In the genomic region with DNA sequence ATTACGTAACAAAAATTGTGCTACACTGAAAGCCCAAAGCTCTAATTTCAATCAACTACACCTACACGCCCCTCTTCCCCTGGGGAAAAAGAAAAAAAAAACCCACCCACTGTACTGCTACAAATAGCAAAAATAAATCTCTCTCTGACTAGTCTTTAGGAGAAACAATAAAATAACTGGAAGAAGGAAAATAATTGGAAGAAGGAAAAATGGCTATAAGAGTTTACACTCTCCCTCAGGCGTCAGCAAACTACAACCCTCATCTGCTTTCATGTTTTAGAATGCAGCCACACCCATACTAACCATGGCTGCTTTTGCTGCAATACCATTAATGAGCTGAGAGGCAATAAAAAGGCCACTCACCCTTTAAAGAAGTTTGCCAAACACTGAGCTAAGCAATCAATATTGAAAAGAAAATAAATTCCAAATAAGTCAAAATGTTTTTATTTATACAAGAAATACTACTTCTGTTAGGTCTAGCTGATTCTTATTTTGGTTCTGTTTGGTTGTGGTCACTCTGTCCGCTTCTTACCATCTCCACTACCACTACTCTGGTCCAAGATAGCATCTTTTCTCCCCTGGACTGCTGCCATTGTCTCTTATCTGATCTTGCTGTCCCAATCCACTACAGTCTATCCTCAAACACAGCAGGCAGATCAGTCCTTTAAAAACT, we compare ENCODE assay signal across 1 cellular context.
TF ChIP-seq lines count a peak whose summit lies in the region.

No MANE protein-coding gene starts in this region.

TF ChIP-seq in HEK293, 187 proteins besides CTCF, POLR2A, EP300 and RAD21 (continued from another document and continues in another):
- TF ChIP-seq KLF1 (tag by site-specific recombination; IDR thresholded peaks at IDR 0.05) = peak; percentile 95
- no peak for TF ChIP-seq ZNF555 (tag by site-specific recombination; conservative IDR thresholded peaks at IDR 0.05)
- peak; percentile 23; the same call in 1 of the 2 replicates for TF ChIP-seq BCL11A (tag by site-specific recombination; IDR thresholded peaks at IDR 0.05; ENCODE audit: low read depth)
- TF ChIP-seq ZNF266 (tag by site-specific recombination; IDR thresholded peaks at IDR 0.05; ENCODE audit: low read depth) = no peak
- TF ChIP-seq MEIS1 (CRISPR knock-in tag; IDR thresholded peaks at IDR 0.05; ENCODE audit: borderline replicate concordance) = no peak
- TF ChIP-seq ZNF324 (tag by site-specific recombination; IDR thresholded peaks at IDR 0.05) = no peak
- TF ChIP-seq ZNF274 (IDR thresholded peaks at IDR 0.05; ENCODE audit: low read length) = no peak
- TF ChIP-seq ZNF274 (tag by site-specific recombination; IDR thresholded peaks at IDR 0.05; ENCODE audit: borderline replicate concordance) = no peak
- no peak; the same call in 1 of the 2 replicates for TF ChIP-seq ZNF391 (tag by site-specific recombination; IDR thresholded peaks at IDR 0.05; ENCODE audit: borderline replicate concordance, low read depth)
- TF ChIP-seq ZNF132 (tag by site-specific recombination; IDR thresholded peaks at IDR 0.05; ENCODE audit: borderline replicate concordance) = no peak
- 0 out of 2 replicates have a peak, but pooled peaks have one; percentile 38 for TF ChIP-seq WT1 (tag by site-specific recombination; IDR thresholded peaks at IDR 0.05)
- TF ChIP-seq ZNF416 (tag by site-specific recombination; IDR thresholded peaks at IDR 0.05) = no peak
- TF ChIP-seq, protein P1, sequence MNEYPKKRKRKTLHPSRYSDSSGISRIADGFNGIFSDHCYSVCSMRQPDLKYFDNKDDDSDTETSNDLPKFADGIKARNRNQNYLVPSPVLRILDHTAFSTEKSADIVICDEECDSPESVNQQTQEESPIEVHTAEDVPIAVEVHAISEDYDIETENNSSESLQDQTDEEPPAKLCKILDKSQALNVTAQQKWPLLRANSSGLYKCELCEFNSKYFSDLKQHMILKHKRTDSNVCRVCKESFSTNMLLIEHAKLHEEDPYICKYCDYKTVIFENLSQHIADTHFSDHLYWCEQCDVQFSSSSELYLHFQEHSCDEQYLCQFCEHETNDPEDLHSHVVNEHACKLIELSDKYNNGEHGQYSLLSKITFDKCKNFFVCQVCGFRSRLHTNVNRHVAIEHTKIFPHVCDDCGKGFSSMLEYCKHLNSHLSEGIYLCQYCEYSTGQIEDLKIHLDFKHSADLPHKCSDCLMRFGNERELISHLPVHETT (tag by site-specific recombination; IDR thresholded peaks at IDR 0.05) = no peak; the same call in none of the 2 replicates
- TF ChIP-seq, protein P2, sequence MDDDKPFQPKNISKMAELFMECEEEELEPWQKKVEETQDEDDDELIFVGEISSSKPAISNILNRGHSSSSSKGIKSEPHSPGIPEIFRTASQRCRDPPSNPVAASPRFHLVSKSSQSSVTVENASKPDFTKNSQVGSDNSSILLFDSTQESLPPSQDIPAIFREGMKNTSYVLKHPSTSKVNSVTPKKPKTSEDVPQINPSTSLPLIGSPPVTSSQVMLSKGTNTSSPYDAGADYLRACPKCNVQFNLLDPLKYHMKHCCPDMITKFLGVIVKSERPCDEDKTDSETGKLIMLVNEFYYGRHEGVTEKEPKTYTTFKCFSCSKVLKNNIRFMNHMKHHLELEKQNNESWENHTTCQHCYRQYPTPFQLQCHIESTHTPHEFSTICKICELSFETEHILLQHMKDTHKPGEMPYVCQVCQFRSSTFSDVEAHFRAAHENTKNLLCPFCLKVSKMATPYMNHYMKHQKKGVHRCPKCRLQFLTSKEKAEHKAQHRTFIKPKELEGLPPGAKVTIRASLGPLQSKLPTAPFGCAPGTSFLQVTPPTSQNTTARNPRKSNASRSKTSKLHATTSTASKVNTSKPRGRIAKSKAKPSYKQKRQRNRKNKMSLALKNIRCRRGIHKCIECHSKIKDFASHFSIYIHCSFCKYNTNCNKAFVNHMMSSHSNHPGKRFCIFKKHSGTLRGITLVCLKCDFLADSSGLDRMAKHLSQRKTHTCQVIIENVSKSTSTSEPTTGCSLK (tag by site-specific recombination; IDR thresholded peaks at IDR 0.05) = no peak
- TF ChIP-seq, protein P3, sequence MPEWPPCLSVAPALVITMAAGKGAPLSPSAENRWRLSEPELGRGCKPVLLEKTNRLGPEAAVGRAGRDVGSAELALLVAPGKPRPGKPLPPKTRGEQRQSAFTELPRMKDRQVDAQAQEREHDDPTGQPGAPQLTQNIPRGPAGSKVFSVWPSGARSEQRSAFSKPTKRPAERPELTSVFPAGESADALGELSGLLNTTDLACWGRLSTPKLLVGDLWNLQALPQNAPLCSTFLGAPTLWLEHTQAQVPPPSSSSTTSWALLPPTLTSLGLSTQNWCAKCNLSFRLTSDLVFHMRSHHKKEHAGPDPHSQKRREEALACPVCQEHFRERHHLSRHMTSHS (tag by site-specific recombination; IDR thresholded peaks at IDR 0.05) = no peak
- TF ChIP-seq ZNF112 (tag by site-specific recombination; IDR thresholded peaks at IDR 0.05) = no peak
- TF ChIP-seq, protein P4, sequence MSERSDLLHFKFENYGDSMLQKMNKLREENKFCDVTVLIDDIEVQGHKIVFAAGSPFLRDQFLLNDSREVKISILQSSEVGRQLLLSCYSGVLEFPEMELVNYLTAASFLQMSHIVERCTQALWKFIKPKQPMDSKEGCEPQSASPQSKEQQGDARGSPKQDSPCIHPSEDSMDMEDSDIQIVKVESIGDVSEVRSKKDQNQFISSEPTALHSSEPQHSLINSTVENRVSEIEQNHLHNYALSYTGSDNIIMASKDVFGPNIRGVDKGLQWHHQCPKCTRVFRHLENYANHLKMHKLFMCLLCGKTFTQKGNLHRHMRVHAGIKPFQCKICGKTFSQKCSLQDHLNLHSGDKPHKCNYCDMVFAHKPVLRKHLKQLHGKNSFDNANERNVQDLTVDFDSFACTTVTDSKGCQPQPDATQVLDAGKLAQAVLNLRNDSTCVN (tag by site-specific recombination; optimal IDR thresholded peaks at IDR 0.05) = no peak
- TF ChIP-seq ZNF701 (tag by site-specific recombination; IDR thresholded peaks at IDR 0.05) = no peak
- TF ChIP-seq ZNF521 (tag by site-specific recombination; IDR thresholded peaks at IDR 0.05) = no peak
- peak; percentile 84 for TF ChIP-seq ZBTB17 (tag by site-specific recombination; IDR thresholded peaks at IDR 0.05)
- no peak for TF ChIP-seq ZNF660 (tag by site-specific recombination; IDR thresholded peaks at IDR 0.05)
- no peak for TF ChIP-seq ZNF610 (tag by site-specific recombination; IDR thresholded peaks at IDR 0.05; ENCODE audit: borderline replicate concordance)
- TF ChIP-seq, protein P5, sequence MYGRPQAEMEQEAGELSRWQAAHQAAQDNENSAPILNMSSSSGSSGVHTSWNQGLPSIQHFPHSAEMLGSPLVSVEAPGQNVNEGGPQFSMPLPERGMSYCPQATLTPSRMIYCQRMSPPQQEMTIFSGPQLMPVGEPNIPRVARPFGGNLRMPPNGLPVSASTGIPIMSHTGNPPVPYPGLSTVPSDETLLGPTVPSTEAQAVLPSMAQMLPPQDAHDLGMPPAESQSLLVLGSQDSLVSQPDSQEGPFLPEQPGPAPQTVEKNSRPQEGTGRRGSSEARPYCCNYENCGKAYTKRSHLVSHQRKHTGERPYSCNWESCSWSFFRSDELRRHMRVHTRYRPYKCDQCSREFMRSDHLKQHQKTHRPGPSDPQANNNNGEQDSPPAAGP (tag by site-specific recombination; IDR thresholded peaks at IDR 0.05) = peak; percentile 75
- 0 out of 2 replicates have a peak, but pooled peaks have one; percentile 14 for TF ChIP-seq ZNF596 (tag by site-specific recombination; IDR thresholded peaks at IDR 0.05)
- TF ChIP-seq ZNF335 (tag by site-specific recombination; conservative IDR thresholded peaks at IDR 0.05) = peak; percentile 70
- TF ChIP-seq ZBTB48 (tag by site-specific recombination; IDR thresholded peaks at IDR 0.05) = no peak
- no peak for TF ChIP-seq ZNF76 (tag by site-specific recombination; IDR thresholded peaks at IDR 0.05; ENCODE audit: borderline replicate concordance, low read depth)
- no peak for TF ChIP-seq SALL2 (tag by site-specific recombination; IDR thresholded peaks at IDR 0.05; ENCODE audit: borderline replicate concordance)
- no peak for TF ChIP-seq ZNF624 (tag by site-specific recombination; IDR thresholded peaks at IDR 0.05)
- no peak for TF ChIP-seq ZNF350 (tag by site-specific recombination; IDR thresholded peaks at IDR 0.05)
- no peak for TF ChIP-seq REPIN1 (tag by site-specific recombination; IDR thresholded peaks at IDR 0.05; ENCODE audit: low read depth)
- TF ChIP-seq, protein P6, sequence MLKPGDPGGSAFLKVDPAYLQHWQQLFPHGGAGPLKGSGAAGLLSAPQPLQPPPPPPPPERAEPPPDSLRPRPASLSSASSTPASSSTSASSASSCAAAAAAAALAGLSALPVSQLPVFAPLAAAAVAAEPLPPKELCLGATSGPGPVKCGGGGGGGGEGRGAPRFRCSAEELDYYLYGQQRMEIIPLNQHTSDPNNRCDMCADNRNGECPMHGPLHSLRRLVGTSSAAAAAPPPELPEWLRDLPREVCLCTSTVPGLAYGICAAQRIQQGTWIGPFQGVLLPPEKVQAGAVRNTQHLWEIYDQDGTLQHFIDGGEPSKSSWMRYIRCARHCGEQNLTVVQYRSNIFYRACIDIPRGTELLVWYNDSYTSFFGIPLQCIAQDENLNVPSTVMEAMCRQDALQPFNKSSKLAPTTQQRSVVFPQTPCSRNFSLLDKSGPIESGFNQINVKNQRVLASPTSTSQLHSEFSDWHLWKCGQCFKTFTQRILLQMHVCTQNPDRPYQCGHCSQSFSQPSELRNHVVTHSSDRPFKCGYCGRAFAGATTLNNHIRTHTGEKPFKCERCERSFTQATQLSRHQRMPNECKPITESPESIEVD (tag by site-specific recombination; IDR thresholded peaks at IDR 0.05) = peak; percentile 100
- TF ChIP-seq, protein P7, sequence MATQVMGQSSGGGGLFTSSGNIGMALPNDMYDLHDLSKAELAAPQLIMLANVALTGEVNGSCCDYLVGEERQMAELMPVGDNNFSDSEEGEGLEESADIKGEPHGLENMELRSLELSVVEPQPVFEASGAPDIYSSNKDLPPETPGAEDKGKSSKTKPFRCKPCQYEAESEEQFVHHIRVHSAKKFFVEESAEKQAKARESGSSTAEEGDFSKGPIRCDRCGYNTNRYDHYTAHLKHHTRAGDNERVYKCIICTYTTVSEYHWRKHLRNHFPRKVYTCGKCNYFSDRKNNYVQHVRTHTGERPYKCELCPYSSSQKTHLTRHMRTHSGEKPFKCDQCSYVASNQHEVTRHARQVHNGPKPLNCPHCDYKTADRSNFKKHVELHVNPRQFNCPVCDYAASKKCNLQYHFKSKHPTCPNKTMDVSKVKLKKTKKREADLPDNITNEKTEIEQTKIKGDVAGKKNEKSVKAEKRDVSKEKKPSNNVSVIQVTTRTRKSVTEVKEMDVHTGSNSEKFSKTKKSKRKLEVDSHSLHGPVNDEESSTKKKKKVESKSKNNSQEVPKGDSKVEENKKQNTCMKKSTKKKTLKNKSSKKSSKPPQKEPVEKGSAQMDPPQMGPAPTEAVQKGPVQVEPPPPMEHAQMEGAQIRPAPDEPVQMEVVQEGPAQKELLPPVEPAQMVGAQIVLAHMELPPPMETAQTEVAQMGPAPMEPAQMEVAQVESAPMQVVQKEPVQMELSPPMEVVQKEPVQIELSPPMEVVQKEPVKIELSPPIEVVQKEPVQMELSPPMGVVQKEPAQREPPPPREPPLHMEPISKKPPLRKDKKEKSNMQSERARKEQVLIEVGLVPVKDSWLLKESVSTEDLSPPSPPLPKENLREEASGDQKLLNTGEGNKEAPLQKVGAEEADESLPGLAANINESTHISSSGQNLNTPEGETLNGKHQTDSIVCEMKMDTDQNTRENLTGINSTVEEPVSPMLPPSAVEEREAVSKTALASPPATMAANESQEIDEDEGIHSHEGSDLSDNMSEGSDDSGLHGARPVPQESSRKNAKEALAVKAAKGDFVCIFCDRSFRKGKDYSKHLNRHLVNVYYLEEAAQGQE (tag by site-specific recombination; IDR thresholded peaks at IDR 0.05) = no peak
- TF ChIP-seq, protein P8, sequence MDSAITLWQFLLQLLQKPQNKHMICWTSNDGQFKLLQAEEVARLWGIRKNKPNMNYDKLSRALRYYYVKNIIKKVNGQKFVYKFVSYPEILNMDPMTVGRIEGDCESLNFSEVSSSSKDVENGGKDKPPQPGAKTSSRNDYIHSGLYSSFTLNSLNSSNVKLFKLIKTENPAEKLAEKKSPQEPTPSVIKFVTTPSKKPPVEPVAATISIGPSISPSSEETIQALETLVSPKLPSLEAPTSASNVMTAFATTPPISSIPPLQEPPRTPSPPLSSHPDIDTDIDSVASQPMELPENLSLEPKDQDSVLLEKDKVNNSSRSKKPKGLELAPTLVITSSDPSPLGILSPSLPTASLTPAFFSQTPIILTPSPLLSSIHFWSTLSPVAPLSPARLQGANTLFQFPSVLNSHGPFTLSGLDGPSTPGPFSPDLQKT (IDR thresholded peaks at IDR 0.05; ENCODE audit: borderline replicate concordance, low read depth, low read length) = no peak
- no peak for TF ChIP-seq ZNF404 (tag by site-specific recombination; IDR thresholded peaks at IDR 0.05)
- no peak for TF ChIP-seq ZNF157 (tag by site-specific recombination; IDR thresholded peaks at IDR 0.05)
- TF ChIP-seq ZSCAN23 (tag by site-specific recombination; IDR thresholded peaks at IDR 0.05) = 0 out of 2 replicates have a peak, but pooled peaks have one; percentile 14
- TF ChIP-seq ZNF169 (tag by site-specific recombination; IDR thresholded peaks at IDR 0.05) = no peak
- TF ChIP-seq ZNF26 (tag by site-specific recombination; IDR thresholded peaks at IDR 0.05) = no peak
- peak; percentile 58; the same call in 1 of the 2 replicates for TF ChIP-seq KLF8 (tag by site-specific recombination; IDR thresholded peaks at IDR 0.05)
- peak; percentile 55; the same call in 1 of the 2 replicates for TF ChIP-seq ZEB2 (tag by site-specific recombination; IDR thresholded peaks at IDR 0.05)
- no peak for TF ChIP-seq ZBTB21 (tag by site-specific recombination; IDR thresholded peaks at IDR 0.05)
- no peak for TF ChIP-seq ZNF777 (tag by site-specific recombination; IDR thresholded peaks at IDR 0.05; ENCODE audit: borderline replicate concordance)
- no peak for TF ChIP-seq HOXD13 (CRISPR knock-in tag; IDR thresholded peaks at IDR 0.05; ENCODE audit: borderline replicate concordance)
- TF ChIP-seq ZIC2 (tag by site-specific recombination; IDR thresholded peaks at IDR 0.05) = no peak
- TF ChIP-seq ZNF221 (tag by site-specific recombination; IDR thresholded peaks at IDR 0.05; ENCODE audit: borderline replicate concordance) = no peak
- TF ChIP-seq ZFP69B (tag by site-specific recombination; IDR thresholded peaks at IDR 0.05) = peak; percentile 44; the same call in 1 of the 2 replicates
- TF ChIP-seq ZNF600 (tag by site-specific recombination; IDR thresholded peaks at IDR 0.05) = no peak
